25 cellular contexts compared by ENCODE assay signal in genomic region chr3:101377209-101377608, GRCh38. TPM values are rescaled to one million over a fixed set of nuclear protein-coding genes. Genes with fewer than 3 reads are reported as not detected.
DNase-seq lines count a peak whose midpoint lies in the region; ATAC-seq, FAIRE-seq and TF ChIP-seq lines count a peak whose summit lies in the region.
"Had no signal": no experiment of that assay in that cellular context is flagged by ENCODE, and none has a peak within 500 bp of the region (broad histone marks: within the 10 kb centered on the region; RNA-seq: fewer than 3 reads in every experiment).

No MANE protein-coding gene starts in this region.

- POLR2A ChIA-PET in K562 (lab: Yijun Ruan, JAX) = no interaction called here

- WGBS in K562 (ENCODE audit: insufficient coverage, low coverage, missing lambda C conversion rate) = 30% methylated on average over 4 of the region's 4 CpGs

- TF ChIP-seq EP300 in K562 (IDR thresholded peaks at IDR 0.05; ENCODE audit: low read length) = no peak

- ATAC-seq in natural killer cell (no peak), K562 (no peak; the same call in 2 of the 3 replicates), HG03196 (IDR thresholded peaks at IDR 0.05; ENCODE audit: unreplicated experiment) (no peak), HG02571 (IDR thresholded peaks at IDR 0.05; ENCODE audit: unreplicated experiment) (no peak)
- no peak for ATAC-seq in natural killer cell treated with Interleukin-12 subunit alpha and Interleukin-12 subunit beta and Interleukin-15 and Interleukin-18, amount 100 ng/mL, for 72 hours
- ATAC-seq: PC-3 had no signal

- intact Hi-C loops in natural killer cell (cut with micrococcal nuclease) (no loop called here), K562 (cut with micrococcal nuclease) (loop anchor here (10.0 kb wide), 1 partner anchor 258 kb away; no protein-coding TSS in a partner anchor), posterior cingulate gyrus (cut with DNase I) (no loop called here)

- peaks cover 9% of the 10 kb centered on the region; the same call in 2 of the 3 replicates for H3K79me2 ChIP-seq in K562 (ENCODE audit: control insufficient read depth, insufficient read depth, low read length)

- no peak overlapping the region for H3K27ac ChIP-seq in K562 (ENCODE audit: extremely low read depth, low read depth, low read length)
- H3K27ac ChIP-seq: BLaER1 treated with 17β-estradiol and CSF1 and Interleukin-3, amounts not matched to agents 10 nM and 100 nM; esophagus muscularis mucosa; neutrophil; SJSA1 had no signal

- no peak for TF ChIP-seq CTCF in natural killer cell (IDR thresholded peaks at IDR 0.05)
- TF ChIP-seq CTCF in K562 (IDR thresholded peaks at IDR 0.05 in 2 of 3, conservative IDR thresholded peaks at IDR 0.05 in 1 of 3; ENCODE audit: insufficient read depth in 2 of 3, low read depth in 1 of 3, low read length in 3 of 3) = no peak
- no peak for TF ChIP-seq CTCF in mesothelial cell of epicardium (IDR thresholded peaks at IDR 0.05; ENCODE audit: unreplicated experiment)

- no peaks in the 10 kb centered on the region for H3K4me1 ChIP-seq in K562 (replicated peaks in 1 of 2; ENCODE audit: control insufficient read depth in 2 of 2, insufficient read depth in 2 of 2, low read length in 2 of 2)
- H3K4me1 ChIP-seq: SJSA1 had no signal

- H3K9me3 ChIP-seq in K562 (replicated peaks; ENCODE audit: control insufficient read depth, insufficient read depth, low read depth, low read length) = no peaks in the 10 kb centered on the region
- H3K9me3 ChIP-seq: neutrophil, SJSA1 had no signal

- H3K27me3 ChIP-seq in K562 (ENCODE audit: control insufficient read depth in 2 of 2, insufficient read depth in 2 of 2, low read length in 2 of 2) = no peaks in the 10 kb centered on the region
- H3K27me3 ChIP-seq: BLaER1 treated with 17β-estradiol and CSF1 and Interleukin-3, amounts not matched to agents 10 nM and 100 nM; esophagus muscularis mucosa; neutrophil; SJSA1 had no signal

- no TSS peak for BruUV-seq in K562 (replicated peaks; lab: Mats Ljungman, UMichigan)

- no peak overlapping the region for H3K4me3 ChIP-seq in K562
- H3K4me3 ChIP-seq: BLaER1 treated with 17β-estradiol and CSF1 and Interleukin-3, amounts not matched to agents 10 nM and 100 nM; esophagus muscularis mucosa; SJSA1 had no signal

- H3K36me3 ChIP-seq in K562 (ENCODE audit: control insufficient read depth, insufficient read depth, low read length) = no peaks in the 10 kb centered on the region; the same call in 2 of the 3 replicates
- H3K36me3 ChIP-seq: esophagus muscularis mucosa, neutrophil had no signal

- H3K36me3 Mint-ChIP-seq in natural killer cell = no peaks in the 10 kb centered on the region
- peaks cover 6% of the 10 kb centered on the region for H3K36me3 Mint-ChIP-seq in natural killer cell treated with Interleukin-12 subunit alpha and Interleukin-12 subunit beta and Interleukin-15 and Interleukin-18, amount 100 ng/mL, for 72 hours
- H3K36me3 Mint-ChIP-seq in mesothelial cell of epicardium = peaks cover 27% of the 10 kb centered on the region

- H3K4me3 Mint-ChIP-seq in natural killer cell (no peak overlapping the region), mesothelial cell of epicardium (no peak overlapping the region)
- H3K4me3 Mint-ChIP-seq in natural killer cell treated with Interleukin-12 subunit alpha and Interleukin-12 subunit beta and Interleukin-15 and Interleukin-18, amount 100 ng/mL, for 72 hours = no peak overlapping the region
- H3K4me3 Mint-ChIP-seq: central memory CD8-positive, alpha-beta T cell; T-helper 1 cell treated with Interleukin-12 subunit alpha and Interleukin-12 subunit beta and Interleukin-4 antibody, amounts not matched to agents 30 μg/mL and 1 μg/mL, for 36 hours had no signal

- no peaks in the 10 kb centered on the region for H4K20me1 ChIP-seq in K562 (replicated peaks; ENCODE audit: control insufficient read depth, insufficient read depth, low read length)
- H4K20me1 ChIP-seq: BLaER1 treated with 17β-estradiol and CSF1 and Interleukin-3, amounts not matched to agents 10 nM and 100 nM had no signal

- TF ChIP-seq POLR2A in K562 (conservative IDR thresholded peaks at IDR 0.05) = no peak

- in situ Hi-C loops in K562 (cut with MboI) = no loop called here

- H3K27ac Mint-ChIP-seq in natural killer cell (peak overlapping the region; percentile 2 to 60), mesothelial cell of epicardium (peak overlapping the region; percentile 84)
- peak overlapping the region in 1 of 2 donors; percentile 93 for H3K27ac Mint-ChIP-seq in natural killer cell treated with Interleukin-12 subunit alpha and Interleukin-12 subunit beta and Interleukin-15 and Interleukin-18, amount 100 ng/mL, for 72 hours
- H3K27ac Mint-ChIP-seq: T-helper 1 cell treated with Interleukin-12 subunit alpha and Interleukin-12 subunit beta and Interleukin-4 antibody, amounts not matched to agents 30 μg/mL and 1 μg/mL, for 36 hours had no signal

- DNase-seq in natural killer cell (no peak), K562 (ENCODE audit: extremely low read depth in 1 of 4, low spot score in 3 of 4) (no peak), mesothelial cell of epicardium (ENCODE audit: low spot score in 2 of 2, unreplicated experiment in 2 of 2) (no peak), NAMALWA (ENCODE audit: low spot score) (no peak), posterior cingulate gyrus (no peak)
- no peak for DNase-seq in natural killer cell treated with Interleukin-12 subunit alpha and Interleukin-12 subunit beta and Interleukin-15 and Interleukin-18, amount 100 ng/mL, for 72 hours (ENCODE audit: low spot score)
- DNase-seq: activated CD4-positive, alpha-beta T cell treated with anti-CD3 and anti-CD28 coated beads, Interleukin-2, amount 50 U/mL, for 4 hours; activated CD8-positive, alpha-beta memory T cell treated with anti-CD3 and anti-CD28 coated beads, Interleukin-2, amount 50 U/mL, for 48 hours; activated gamma-delta T cell treated with Interleukin-2 at 50 U/mL for 16 hours; amniotic stem cell; effector CD8-positive, alpha-beta T cell; GOT3; MV-4-11; NCI-H1930; NCI-H226; PC-3; stimulated activated CD8-positive, alpha-beta memory T cell treated with anti-CD3 and anti-CD28 coated beads, Interleukin-4, amount 100 ng/mL, for 48 hours had no signal

- H3K9ac ChIP-seq in K562 (ENCODE audit: insufficient read depth in 1 of 2, low read depth in 2 of 2, low read length in 2 of 2) = no peak overlapping the region
- H3K9ac ChIP-seq: BLaER1 treated with 17β-estradiol and CSF1 and Interleukin-3, amounts not matched to agents 10 nM and 100 nM had no signal

- TF ChIP-seq RAD21 in K562 (CRISPR knock-in tag; conservative IDR thresholded peaks at IDR 0.05 in 1 of 2, IDR thresholded peaks at IDR 0.05 in 1 of 2) = no peak

- no peak overlapping the region for H2AFZ ChIP-seq in K562 (ENCODE audit: low read depth, low read length)

- H3K27me3 Mint-ChIP-seq in natural killer cell (ENCODE audit: low read depth in 2 of 2) (no peaks in the 10 kb centered on the region), mesothelial cell of epicardium (ENCODE audit: low read depth) (no peaks in the 10 kb centered on the region)
- H3K27me3 Mint-ChIP-seq in natural killer cell treated with Interleukin-12 subunit alpha and Interleukin-12 subunit beta and Interleukin-15 and Interleukin-18, amount 100 ng/mL, for 72 hours = no peaks in the 10 kb centered on the region
- H3K27me3 Mint-ChIP-seq: central memory CD8-positive, alpha-beta T cell had no signal

- H3K9me3 Mint-ChIP-seq in natural killer cell = no peaks in the 10 kb centered on the region
- H3K9me3 Mint-ChIP-seq in natural killer cell treated with Interleukin-12 subunit alpha and Interleukin-12 subunit beta and Interleukin-15 and Interleukin-18, amount 100 ng/mL, for 72 hours = no peaks in the 10 kb centered on the region
- peaks cover 29% of the 10 kb centered on the region for H3K9me3 Mint-ChIP-seq in mesothelial cell of epicardium
- H3K9me3 Mint-ChIP-seq: central memory CD8-positive, alpha-beta T cell had no signal

- H3K9me1 ChIP-seq in K562 (ENCODE audit: control insufficient read depth, insufficient read depth, low read length) = no peaks in the 10 kb centered on the region

- H3K4me1 Mint-ChIP-seq in natural killer cell (peaks cover 32 to 44% of the 10 kb centered on the region in 2 donors), mesothelial cell of epicardium (peaks cover 11% of the 10 kb centered on the region)
- H3K4me1 Mint-ChIP-seq in natural killer cell treated with Interleukin-12 subunit alpha and Interleukin-12 subunit beta and Interleukin-15 and Interleukin-18, amount 100 ng/mL, for 72 hours (ENCODE audit: low read depth in 2 of 2) = peaks cover 35 to 37% of the 10 kb centered on the region in 2 donors

- CTCF ChIA-PET in K562 (lab: Yijun Ruan, JAX; ENCODE audit: low intra/inter-chr PET ratio) = no interaction called here

- no peak overlapping the region for H3K4me2 ChIP-seq in K562 (ENCODE audit: insufficient read depth, low read length)

- peak; percentile 11 for FAIRE-seq in K562 (lab: Jason Lieb, UNC)

TF ChIP-seq in K562, 482 proteins besides CTCF, POLR2A, EP300 and RAD21 (continues in another document):
- TF ChIP-seq ELF2 (CRISPR knock-in tag; IDR thresholded peaks at IDR 0.05) (no peak), NR1H2 (CRISPR knock-in tag; IDR thresholded peaks at IDR 0.05) (no peak)

RNA-seq across cellular contexts. Expression of gene IMPG2, which starts 56.8 kb away (rescaled TPM):
- under 1 TPM; 0.52 to 0.73 (median 0.72) TPM for total RNA-seq in natural killer cell
- under 1 TPM; 0.25 to 0.45 TPM for total RNA-seq in natural killer cell treated with Interleukin-12 subunit alpha and Interleukin-12 subunit beta and Interleukin-15 and Interleukin-18, amount 100 ng/mL, for 72 hours
- total RNA-seq in K562 (2011; cell fraction: chromatin; rRNA removed; ENCODE audit: low replicate concordance) = 0.25 and 0.51 TPM in 2 replicates
- 0.13 and 0.17 TPM in 2 replicates for total RNA-seq in K562 (2011; cell fraction: nucleolus; rRNA removed)
- total RNA-seq in K562 (2011; cell fraction: nucleoplasm; rRNA removed) = 0.38 and 0.44 TPM in 2 replicates
- 0.08 and 0.09 TPM in 2 replicates for total RNA-seq in K562 (2014; rRNA removed)
- 0.13 and 0.18 TPM in 2 replicates for total RNA-seq in K562 (2014; rRNA removed; fragmentation: Illumina TruSeq; extraction: Trizol)
- 0.30 and 0.36 TPM in 2 replicates for total RNA-seq in K562 (2015; rRNA removed; fragmentation: Illumina TruSeq; extraction: Trizol)
- 0.09 and 0.13 TPM in 2 replicates for total RNA-seq in K562 (2021)
- polyA plus RNA-seq in K562 (2011; rRNA removed) = 0.07 and 0.27 TPM in 2 replicates
- polyA plus RNA-seq in K562 (2011; cell fraction: cytosol; rRNA removed) = 0.01 and 0.13 TPM in 2 replicates
- polyA plus RNA-seq in K562 (2011; cell fraction: nucleus; rRNA removed) = 0.18 and 0.63 TPM in 2 replicates
- 0.14 and 0.48 TPM in 2 replicates for polyA plus RNA-seq in K562 (2012)
- polyA plus RNA-seq in K562 (2014; fragmentation: Illumina TruSeq; extraction: Trizol) = 0.11 and 0.13 TPM in 2 replicates
- under 1 TPM; 0.04 TPM for polyA plus RNA-seq in K562 (2014; fragmentation: Nextera tagmentation; extraction: Ambion mirVana)
- 0.05 and 0.07 TPM in 2 replicates for polyA plus RNA-seq in K562 (2014; rRNA removed)
- polyA minus RNA-seq in K562 (2011; rRNA and poly(A)+ RNA removed) = 0.14 and 0.51 TPM in 2 replicates
- 0.18 TPM in 1 of 2 replicates, not detected in the other for polyA minus RNA-seq in K562 (2011; cell fraction: cytosol; rRNA and poly(A)+ RNA removed)
- polyA minus RNA-seq in K562 (2011; cell fraction: nucleus; rRNA and poly(A)+ RNA removed) = 0.27 and 1.1 TPM in 2 replicates
- 0.59 to 0.69 TPM (median 0.69 TPM) in 3 replicates for total RNA-seq in mesothelial cell of epicardium
